In the genomic region with DNA sequence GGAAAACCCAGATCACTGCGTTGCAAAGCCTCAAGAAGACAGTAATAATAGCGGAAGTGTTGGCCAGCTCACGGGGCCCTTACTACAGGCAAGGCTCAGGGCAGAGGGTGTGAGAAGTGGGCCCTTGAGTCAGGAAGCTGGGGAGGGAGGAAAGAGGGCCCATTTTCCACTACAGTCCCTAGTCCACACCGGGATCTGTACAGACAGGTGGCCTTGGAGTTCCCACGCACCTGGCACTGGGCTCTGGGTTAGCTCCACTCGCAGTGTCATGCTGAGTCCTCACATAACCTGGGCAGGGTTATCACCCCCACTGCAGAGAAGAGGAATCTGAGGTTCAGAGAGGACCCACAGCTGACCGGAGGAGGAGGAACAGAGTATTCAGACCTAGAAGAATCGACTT, we compare ENCODE assay signal across 12 cellular contexts. TPM values are rescaled to one million over a fixed set of nuclear protein-coding genes. Genes with fewer than 3 reads are reported as not detected.
DNase-seq lines count a peak whose midpoint lies in the region; ATAC-seq and TF ChIP-seq lines count a peak whose summit lies in the region.
"Had no signal": no experiment of that assay in that cellular context is flagged by ENCODE, and none has a peak within 500 bp of the region (broad histone marks: within the 10 kb centered on the region; RNA-seq: fewer than 3 reads in every experiment).

No MANE protein-coding gene starts in this region.

- no peaks in the 10 kb centered on the region for H3K27me3 ChIP-seq in mucosa of rectum (ENCODE audit: control insufficient read depth in 2 of 2, insufficient read depth in 2 of 2, low read length in 2 of 2)
- H3K27me3 ChIP-seq in thyroid gland, result no peaks in the 10 kb centered on the region

- H3K4me3 ChIP-seq in mucosa of rectum (ENCODE audit: low read length in 2 of 2) (no peak overlapping the region), thyroid gland (replicated peaks in 1 of 3) (no peak overlapping the region)

- H3K36me3 ChIP-seq in mucosa of rectum (ENCODE audit: control insufficient read depth in 2 of 2, insufficient read depth in 2 of 2, low read length in 2 of 2) (peaks cover 0 to 11% of the 10 kb centered on the region in 2 donors), thyroid gland (peaks cover 0 to 4% of the 10 kb centered on the region in 2 donors)

- H3K4me1 ChIP-seq in mucosa of rectum (ENCODE audit: control insufficient read depth in 2 of 2, insufficient read depth in 2 of 2, low read length in 2 of 2), result peaks cover 4 to 12% of the 10 kb centered on the region in 2 donors
- peaks cover 15 to 62% of the 10 kb centered on the region in 2 donors for H3K4me1 ChIP-seq in thyroid gland

- WGBS in thyroid gland, 2 donors, result 84 to 85% methylated on average over 8 of the region's 8 CpGs

- DNase-seq in DMS79 treated with DMSO at 0.1 percent for 48 hours (lab: John Stamatoyannopoulos, UW) (peak; percentile 8), DMS79 (lab: John Stamatoyannopoulos, UW) (no peak), thyroid gland (no peak), CD1c-positive myeloid dendritic cell (ENCODE audit: extremely low spot score) (no peak)
- DNase-seq: MM.1S had no signal

- TF ChIP-seq POLR2A in thyroid gland (IDR thresholded peaks at IDR 0.05), result no peak

- H3K27ac ChIP-seq in cingulate gyrus (ENCODE audit: low read depth, low read length), result peak overlapping the region; percentile 92
- peak overlapping the region; percentile 45 to 74 for H3K27ac ChIP-seq in mucosa of rectum (ENCODE audit: low read depth in 2 of 2, low read length in 2 of 2)
- H3K27ac ChIP-seq in thyroid gland, result peak overlapping the region; percentile 23 to 86 (median 79)

- no peak for ATAC-seq in GM18907 (IDR thresholded peaks at IDR 0.05; ENCODE audit: unreplicated experiment)
- ATAC-seq in GM21737 (IDR thresholded peaks at IDR 0.05; ENCODE audit: unreplicated experiment), result no peak
- ATAC-seq: natural killer cell treated with Interleukin-12 subunit alpha and Interleukin-12 subunit beta and Interleukin-15 and Interleukin-18, amount 100 ng/mL, for 72 hours had no signal

- H3K9ac ChIP-seq in mucosa of rectum (ENCODE audit: low read depth in 1 of 2, low read length in 2 of 2), result no peak overlapping the region

- intact Hi-C loops in thyroid gland (cut with DNase I), result no loop called here

- H3K9me3 ChIP-seq in mucosa of rectum (ENCODE audit: control insufficient read depth in 2 of 2, low read length in 2 of 2) (no peaks in the 10 kb centered on the region), thyroid gland (no peaks in the 10 kb centered on the region)

- TF ChIP-seq CTCF in thyroid gland (IDR thresholded peaks at IDR 0.05), result no peak

RNA-seq across cellular contexts. Expression of gene MTSS2, which starts 16.8 kb away (rescaled TPM):
- 10 to 100 TPM; 11.3 to 39.8 (median 26.7) TPM for total RNA-seq in thyroid gland

RNA-seq across cellular contexts. Expression of gene IL34, which starts 56.3 kb away (rescaled TPM):
- total RNA-seq in thyroid gland, result 1 to 10 TPM; 3.5 to 9.6 (median 5.0) TPM
- total RNA-seq: A673; T-helper 2 cell treated with Interferon-gamma antibody and Interleukin-4, amounts not matched to agents 100 ng/mL and 5 ng/mL, for 36 hours had no signal
